9 cellular contexts compared by ENCODE assay signal in the genomic region with DNA sequence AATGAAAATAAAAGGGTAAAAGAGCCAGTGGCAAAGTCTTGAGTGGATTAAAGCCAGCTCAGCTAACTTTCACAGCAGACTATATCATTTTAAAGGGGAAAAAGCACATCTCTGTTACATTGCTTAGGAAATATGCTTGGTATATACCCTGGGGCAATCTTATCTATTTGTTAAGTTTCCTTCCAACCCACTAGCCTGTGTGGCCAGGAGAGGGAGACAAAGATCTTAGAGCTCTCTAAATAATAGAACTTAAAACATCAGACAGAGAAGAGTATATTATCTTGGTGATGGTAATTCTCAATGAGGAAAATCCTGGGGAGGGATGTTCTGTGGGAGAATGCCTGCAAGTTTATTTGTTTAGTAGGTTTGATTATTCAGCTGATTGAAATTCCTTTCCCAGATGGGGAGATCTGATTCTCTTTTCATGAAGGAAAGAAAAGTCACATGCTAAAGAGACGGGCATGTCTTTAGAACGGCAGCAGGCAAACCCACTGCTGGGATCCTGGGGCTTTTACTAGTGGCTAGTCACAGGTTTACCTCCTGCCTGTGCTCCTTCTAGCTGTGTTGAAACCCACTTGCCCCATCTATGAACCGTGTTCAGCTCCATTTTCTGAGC. TPM values are rescaled to one million over a fixed set of nuclear protein-coding genes. Genes with fewer than 3 reads are reported as not detected.
DNase-seq lines count a peak whose midpoint lies in the region; ATAC-seq and TF ChIP-seq lines count a peak whose summit lies in the region.
"Had no signal": no experiment of that assay in that cellular context is flagged by ENCODE, and none has a peak within 500 bp of the region (broad histone marks: within the 10 kb centered on the region; RNA-seq: fewer than 3 reads in every experiment).

No MANE protein-coding gene starts in this region.

- H3K4me1 Mint-ChIP-seq in activated CD8-positive, alpha-beta memory T cell treated with anti-CD3 and anti-CD28 coated beads, Interleukin-2, amount 10 ng/mL, durations not matched to agents 7 days and 5 days = no peaks in the 10 kb centered on the region

- CTCF ChIA-PET in HEK293T (lab: Yijun Ruan, JAX) = interaction anchor here (0.7 to 1.4 kb wide), 4 partner anchors 265 to 981 kb away, joined by 3 to 4 read pairs (median 3); no protein-coding TSS in a partner anchor
- CTCF ChIA-PET in activated CD8-positive, alpha-beta memory T cell treated with anti-CD3 and anti-CD28 coated beads, Interleukin-2, amount 10 ng/mL, durations not matched to agents 7 days and 5 days (lab: Charles Lee) = interaction anchor here (0.5 to 1.6 kb wide), 12 partner anchors 19 to 445 kb away, joined by 3 to 7 read pairs (median 4); no protein-coding TSS in a partner anchor

- ATAC-seq in activated CD8-positive, alpha-beta memory T cell treated with anti-CD3 and anti-CD28 coated beads, Interleukin-2, amount 10 ng/mL, durations not matched to agents 7 days and 5 days = peak; percentile 76
- ATAC-seq in GM21717 (IDR thresholded peaks at IDR 0.05; ENCODE audit: unreplicated experiment) (no peak), HG03097 (IDR thresholded peaks at IDR 0.05; ENCODE audit: low FRiP score, unreplicated experiment) (no peak)

- H3K27me3 Mint-ChIP-seq in activated CD8-positive, alpha-beta memory T cell treated with anti-CD3 and anti-CD28 coated beads, Interleukin-2, amount 10 ng/mL, durations not matched to agents 7 days and 5 days = peaks cover 19% of the 10 kb centered on the region

- H3K36me3 Mint-ChIP-seq in activated CD8-positive, alpha-beta memory T cell treated with anti-CD3 and anti-CD28 coated beads, Interleukin-2, amount 10 ng/mL, durations not matched to agents 7 days and 5 days = no peaks in the 10 kb centered on the region

- peak; percentile 84 for TF ChIP-seq CTCF in fibroblast of villous mesenchyme (IDR thresholded peaks at IDR 0.05; ENCODE audit: insufficient read depth, low read depth, low read length)

- POLR2A ChIA-PET in HEK293T (lab: Yijun Ruan, JAX) = no interaction called here

- H3K4me3 ChIP-seq in fibroblast of villous mesenchyme (ENCODE audit: low read depth, low read length) = no peak overlapping the region

- DNase-seq in COR-L47 (lab: John Stamatoyannopoulos, UW) = peak; percentile 83
- peak; percentile 53 for DNase-seq in HEK293T (ENCODE audit: extremely low spot score)
- DNase-seq in NCI-H69 (lab: John Stamatoyannopoulos, UW) = peak; percentile 90
- peak; percentile 57 for DNase-seq in activated CD8-positive, alpha-beta memory T cell treated with anti-CD3 and anti-CD28 coated beads, Interleukin-2, amount 10 ng/mL, durations not matched to agents 7 days and 5 days
- DNase-seq in fibroblast of villous mesenchyme (ENCODE audit: low read depth) = peak; percentile 80
- peak; percentile 68 for DNase-seq in pons (ENCODE audit: low spot score)

- H3K27ac Mint-ChIP-seq in activated CD8-positive, alpha-beta memory T cell treated with anti-CD3 and anti-CD28 coated beads, Interleukin-2, amount 10 ng/mL, durations not matched to agents 7 days and 5 days = peak overlapping the region; percentile 4

- H3K4me3 Mint-ChIP-seq in activated CD8-positive, alpha-beta memory T cell treated with anti-CD3 and anti-CD28 coated beads, Interleukin-2, amount 10 ng/mL, durations not matched to agents 7 days and 5 days = no peak overlapping the region

- H3K9me3 Mint-ChIP-seq in activated CD8-positive, alpha-beta memory T cell treated with anti-CD3 and anti-CD28 coated beads, Interleukin-2, amount 10 ng/mL, durations not matched to agents 7 days and 5 days (ENCODE audit: low read depth) = no peaks in the 10 kb centered on the region

TF ChIP-seq in HEK293T, 16 proteins besides CTCF, POLR2A, EP300 and RAD21:
- TF ChIP-seq SP1 (IDR thresholded peaks at IDR 0.05) (no peak), ARNT (IDR thresholded peaks at IDR 0.05) (no peak), ELF4 (IDR thresholded peaks at IDR 0.05) (no peak)

RNA-seq across cellular contexts. Expression of gene KCNE2, which starts 3.6 kb away (rescaled TPM):
- not detected for total RNA-seq in activated CD8-positive, alpha-beta memory T cell treated with anti-CD3 and anti-CD28 coated beads, Interleukin-2, amount 10 ng/mL, durations not matched to agents 7 days and 5 days
- not detected in 2 replicates for total RNA-seq in fibroblast of villous mesenchyme
- total RNA-seq: T-helper 2 cell treated with Interferon-gamma antibody and Interleukin-4, amounts not matched to agents 100 ng/mL and 5 ng/mL, for 36 hours had no signal

RNA-seq across cellular contexts. Expression of gene SMIM11, which starts 7.9 kb away (rescaled TPM):
- total RNA-seq in activated CD8-positive, alpha-beta memory T cell treated with anti-CD3 and anti-CD28 coated beads, Interleukin-2, amount 10 ng/mL, durations not matched to agents 7 days and 5 days = 1 to 10 TPM; 3.4 to 6.7 TPM
- 4.7 and 7.1 TPM in 2 replicates for total RNA-seq in fibroblast of villous mesenchyme

RNA-seq across cellular contexts. Expression of gene SMIM34, which starts 56.3 kb away (rescaled TPM):
- not detected for total RNA-seq in activated CD8-positive, alpha-beta memory T cell treated with anti-CD3 and anti-CD28 coated beads, Interleukin-2, amount 10 ng/mL, durations not matched to agents 7 days and 5 days
- total RNA-seq in fibroblast of villous mesenchyme = not detected in 2 replicates
- total RNA-seq: T-helper 2 cell treated with Interferon-gamma antibody and Interleukin-4, amounts not matched to agents 100 ng/mL and 5 ng/mL, for 36 hours had no signal
